17 cellular contexts compared by ENCODE assay signal in the genomic region with DNA sequence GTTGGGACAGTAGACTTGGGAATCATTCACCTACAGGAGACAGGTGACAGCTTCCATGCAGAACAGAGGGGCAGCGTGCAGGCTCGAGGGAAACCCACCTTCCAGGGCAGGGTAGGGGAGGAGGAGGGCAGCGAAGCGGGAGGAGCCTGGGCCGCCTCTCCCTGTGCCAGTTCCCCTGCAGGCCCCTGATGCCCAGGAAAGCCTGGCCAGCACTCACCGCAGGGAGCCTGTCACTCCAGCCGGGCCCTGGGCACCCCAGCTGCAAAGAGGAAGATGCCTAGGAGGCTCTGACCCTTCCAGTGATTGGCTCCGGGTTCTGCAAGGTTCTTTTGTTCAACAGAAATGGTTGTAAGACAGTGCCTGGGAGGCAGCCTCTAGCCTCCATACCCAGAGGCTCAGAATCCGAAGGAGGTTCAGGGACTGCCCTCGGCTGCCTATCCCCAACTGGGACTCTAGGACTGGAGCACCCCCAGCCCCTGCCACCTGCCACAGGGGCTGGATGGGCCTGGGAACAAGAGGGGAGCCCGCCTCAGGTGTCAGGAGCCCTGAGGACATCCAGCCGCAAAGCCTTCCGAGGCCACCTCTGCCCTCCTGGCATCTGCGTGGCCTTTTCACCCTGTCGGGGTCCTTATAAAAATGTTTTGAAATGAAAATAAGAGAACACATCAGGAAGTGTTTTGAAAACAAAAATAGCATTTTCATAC.
"Had no signal": no experiment of that assay in that cellular context is flagged by ENCODE, and none has a peak within 500 bp of the region (broad histone marks: within the 10 kb centered on the region; RNA-seq: fewer than 3 reads in every experiment).

No MANE protein-coding gene starts in this region.

- DNase-seq: cerebellar nuclear complex; dermis blood vessel endothelial cell; effector CD4-positive, alpha-beta T cell; foreskin melanocyte; heart left ventricle; hippocampal formation; kidney glomerular epithelial cell; mesendoderm; naive thymus-derived CD4-positive, alpha-beta T cell; ovary; right cardiac atrium; small intestine; stimulated activated CD4-positive, alpha-beta T cell treated with anti-CD3 and anti-CD28 coated beads, Interleukin-12 subunit alpha, Interleukin-12 subunit beta, amount 100 ng/mL, for 4 hours; upper lobe of right lung had no signal

- ATAC-seq: heart left ventricle; naive thymus-derived CD4-positive, alpha-beta T cell; upper lobe of right lung had no signal

- H3K36me3 ChIP-seq: heart left ventricle, ovary, tibial nerve, upper lobe of right lung had no signal

- H3K9me3 ChIP-seq: ovary, upper lobe of right lung had no signal

- H3K4me3 Mint-ChIP-seq: naive thymus-derived CD4-positive, alpha-beta T cell; stimulated activated naive CD8-positive, alpha-beta T cell treated with anti-CD3 and anti-CD28 coated beads, Interleukin-15, Interleukin-2, amounts not matched to agents 100 ng/mL and 50 ng/mL, for 24 hours had no signal

- H3K27me3 ChIP-seq: ovary, tibial nerve, upper lobe of right lung had no signal

- H3K4me3 ChIP-seq: heart left ventricle, ovary, tibial nerve, upper lobe of right lung had no signal

- H3K27me3 Mint-ChIP-seq: stimulated activated naive CD8-positive, alpha-beta T cell treated with anti-CD3 and anti-CD28 coated beads, Interleukin-15, Interleukin-2, amounts not matched to agents 100 ng/mL and 50 ng/mL, for 24 hours had no signal

- H3K27ac ChIP-seq: heart left ventricle, ovary, tibial nerve, upper lobe of right lung had no signal

- H3K27ac Mint-ChIP-seq: naive thymus-derived CD4-positive, alpha-beta T cell; progenitor cell of endocrine pancreas; stimulated activated naive CD8-positive, alpha-beta T cell treated with anti-CD3 and anti-CD28 coated beads, Interleukin-15, Interleukin-2, amounts not matched to agents 100 ng/mL and 50 ng/mL, for 24 hours had no signal

- H3K4me1 ChIP-seq: heart left ventricle, tibial nerve, upper lobe of right lung had no signal
